In genomic region chr11:27217948-27218410, GRCh38 we compare ENCODE assay signal across 12 cellular contexts.
DNase-seq lines count a peak whose midpoint lies in the region; ATAC-seq and TF ChIP-seq lines count a peak whose summit lies in the region.
"Had no signal": no experiment of that assay in that cellular context is flagged by ENCODE, and none has a peak within 500 bp of the region (broad histone marks: within the 10 kb centered on the region; RNA-seq: fewer than 3 reads in every experiment).

No MANE protein-coding gene starts in this region.

- H3K27me3 Mint-ChIP-seq in neural crest cell (ENCODE audit: low read depth) (no peaks in the 10 kb centered on the region), WTC11 (ENCODE audit: low read depth) (no peaks in the 10 kb centered on the region)

- no peak overlapping the region for H3K27ac Mint-ChIP-seq in neural crest cell (ENCODE audit: unreplicated experiment)
- H3K27ac Mint-ChIP-seq in WTC11: no peak overlapping the region
- H3K27ac Mint-ChIP-seq: activated CD8-positive, alpha-beta T cell treated with anti-CD3 and anti-CD28 coated beads for 36 hours had no signal

- H3K9me3 Mint-ChIP-seq in neural crest cell (no peaks in the 10 kb centered on the region), WTC11 (no peaks in the 10 kb centered on the region)
- H3K9me3 Mint-ChIP-seq: activated CD8-positive, alpha-beta T cell treated with anti-CD3 and anti-CD28 coated beads for 36 hours had no signal

- H3K36me3 Mint-ChIP-seq in neural crest cell (ENCODE audit: low read depth) (peaks cover 10% of the 10 kb centered on the region), WTC11 (peaks cover 8% of the 10 kb centered on the region)

- H3K4me1 Mint-ChIP-seq in neural crest cell (peaks cover 42% of the 10 kb centered on the region), WTC11 (peaks cover 59% of the 10 kb centered on the region)

- POLR2A ChIA-PET in WTC11 (lab: Charles Lee): no interaction called here

- no peak for ATAC-seq in WTC11
- ATAC-seq in HG03442 (IDR thresholded peaks at IDR 0.05; ENCODE audit: unreplicated experiment): no peak
- ATAC-seq in GM18867 (IDR thresholded peaks at IDR 0.05; ENCODE audit: unreplicated experiment): no peak
- ATAC-seq: activated CD8-positive, alpha-beta T cell treated with anti-CD3 and anti-CD28 coated beads for 36 hours had no signal

- peak; percentile 77 for DNase-seq in AG20443 (ENCODE audit: low spot score)
- peak; percentile 56 to 83 for DNase-seq in NCI-H524 (lab: John Stamatoyannopoulos, UW)
- peak; percentile 60 for DNase-seq in dedifferentiated amniotic fluid mesenchymal stem cell (ENCODE audit: extremely low spot score)
- no peak for DNase-seq in neural crest cell (ENCODE audit: low read depth, low spot score)
- DNase-seq in WTC11 (ENCODE audit: low spot score): no peak
- no peak for DNase-seq in NCI-H2227 treated with DMSO at 0.1 percent for 48 hours (lab: John Stamatoyannopoulos, UW)
- DNase-seq: activated CD8-positive, alpha-beta T cell treated with anti-CD3 and anti-CD28 coated beads for 36 hours; NCI-H1105; nucleus accumbens; SIG-M5 had no signal

- CTCF ChIA-PET in WTC11 (lab: Charles Lee): interaction anchor here (3.5 kb wide), 1 partner anchor 78 kb away, joined by 15 read pairs; no protein-coding TSS in a partner anchor

- TF ChIP-seq CTCF in neural crest cell (conservative IDR thresholded peaks at IDR 0.05) (no peak), WTC11 (IDR thresholded peaks at IDR 0.05) (no peak)

- peak overlapping the region; percentile 94 for H3K4me3 Mint-ChIP-seq in neural crest cell
- H3K4me3 Mint-ChIP-seq in WTC11: no peak overlapping the region
- H3K4me3 Mint-ChIP-seq: activated CD8-positive, alpha-beta T cell treated with anti-CD3 and anti-CD28 coated beads for 36 hours had no signal

TF ChIP-seq in WTC11, 78 proteins besides CTCF, POLR2A, EP300 and RAD21:
- TF ChIP-seq TP53 (CRISPR knock-in tag; IDR thresholded peaks at IDR 0.05) (no peak), ZBTB43 (CRISPR knock-in tag; IDR thresholded peaks at IDR 0.05) (no peak), ATF2 (CRISPR knock-in tag; IDR thresholded peaks at IDR 0.05; ENCODE audit: borderline replicate concordance, low read depth) (no peak), E2F1 (CRISPR knock-in tag; IDR thresholded peaks at IDR 0.05) (no peak), IRF1 (CRISPR knock-in tag; IDR thresholded peaks at IDR 0.05) (no peak), RELA (CRISPR knock-in tag; IDR thresholded peaks at IDR 0.05; ENCODE audit: borderline replicate concordance) (no peak), TCF7 (CRISPR knock-in tag; IDR thresholded peaks at IDR 0.05; ENCODE audit: low read depth) (no peak), ZNF416 (CRISPR knock-in tag; IDR thresholded peaks at IDR 0.05) (no peak), E2F4 (CRISPR knock-in tag; IDR thresholded peaks at IDR 0.05; ENCODE audit: borderline replicate concordance, low read depth) (no peak)

Comparison
In these comparisons a context has a peak if more than half of its experiments do, and no peak if none do; other contexts are left out.
1. DNase-seq: peak in AG20443 (single experiment), NCI-H524 (2 of 2) and dedifferentiated amniotic fluid mesenchymal stem cell (single experiment); none in neural crest cell (single experiment), WTC11 (single experiment) and NCI-H2227 treated with DMSO at 0.1 percent for 48 hours (single experiment).